Comparison of ENCODE assay signal across 11 cellular contexts in the genomic region with DNA sequence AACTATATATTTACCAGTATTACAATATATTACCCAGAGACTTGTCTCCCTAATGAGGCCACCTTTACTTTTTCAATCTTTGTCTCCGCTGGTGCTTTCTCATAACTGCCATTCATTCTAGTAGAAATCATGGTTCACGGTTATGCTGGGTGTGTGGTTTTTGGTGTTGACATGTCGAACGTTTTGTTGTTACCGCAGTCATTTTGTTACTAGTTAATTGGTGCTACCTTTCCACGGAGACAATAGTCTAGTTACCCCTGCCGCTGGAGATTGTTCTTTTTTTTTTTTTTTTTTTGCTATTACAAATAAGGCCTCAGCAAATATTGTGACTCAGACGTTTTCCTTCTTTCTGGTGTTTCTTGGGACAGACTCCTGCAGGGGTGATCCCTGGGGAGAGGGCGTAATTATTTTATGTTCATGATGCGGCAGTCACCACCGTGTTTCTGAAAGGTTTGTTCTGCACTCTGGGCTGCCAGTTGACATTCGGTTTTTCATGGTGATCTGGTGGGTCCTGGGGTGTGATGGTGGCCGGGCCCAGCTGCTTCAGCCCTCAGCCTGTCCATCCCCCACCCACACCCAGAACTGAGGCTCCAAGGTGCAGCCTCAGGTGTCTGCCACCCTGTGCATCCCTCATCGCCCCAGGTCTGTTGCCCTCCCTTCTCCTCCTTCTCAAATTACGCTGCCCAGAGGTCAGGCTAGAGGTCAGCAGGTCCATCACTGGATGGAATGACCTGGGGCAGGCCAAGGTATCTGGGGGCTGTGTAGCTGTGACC. TPM values are rescaled to one million over a fixed set of nuclear protein-coding genes. Genes with fewer than 3 reads are reported as not detected.
DNase-seq lines count a peak whose midpoint lies in the region; TF ChIP-seq lines count a peak whose summit lies in the region.
"Had no signal": no experiment of that assay in that cellular context is flagged by ENCODE, and none has a peak within 500 bp of the region (broad histone marks: within the 10 kb centered on the region; RNA-seq: fewer than 3 reads in every experiment).

No MANE protein-coding gene starts in this region.

- H3K27ac ChIP-seq in esophagus muscularis mucosa (replicated peaks in 1 of 4): peak overlapping the region; percentile 81 to 86 (median 82)
- peak overlapping the region; percentile 87 for H3K27ac ChIP-seq in suprapubic skin

- intact Hi-C loops in esophagus muscularis mucosa (cut with DNase I): no loop called here

- H3K4me3 ChIP-seq in esophagus muscularis mucosa: no peak overlapping the region
- H3K4me3 ChIP-seq in suprapubic skin: no peak overlapping the region

- H3K36me3 ChIP-seq in esophagus muscularis mucosa (no peaks in the 10 kb centered on the region), suprapubic skin (no peaks in the 10 kb centered on the region)

- TF ChIP-seq EP300 in esophagus muscularis mucosa (IDR thresholded peaks at IDR 0.05): no peak
- no peak for TF ChIP-seq EP300 in suprapubic skin (IDR thresholded peaks at IDR 0.05)

- DNase-seq in activated gamma-delta T cell treated with Interleukin-2 at 50 U/mL for 16 hours (peak; percentile 13), activated gamma-delta T cell (lab: John Stamatoyannopoulos, UW) (no peak), SK-N-DZ (ENCODE audit: low spot score) (peak; percentile 26), esophagus muscularis mucosa (ENCODE audit: extremely low spot score) (no peak), suprapubic skin (ENCODE audit: low spot score in 2 of 2) (no peak), NCI-H345 treated with DMSO at 0.1 percent for 48 hours (lab: John Stamatoyannopoulos, UW; ENCODE audit: unreplicated experiment) (no peak), hippocampal formation (lab: John Stamatoyannopoulos, UW) (no peak)
- DNase-seq in stimulated activated CD4-positive, alpha-beta T cell treated with anti-CD3 and anti-CD28 coated beads, Interleukin-4, amount 100 ng/mL, for 4 hours: no peak
- DNase-seq: activated CD8-positive, alpha-beta memory T cell treated with anti-CD3 and anti-CD28 coated beads for 24 hours; cerebellar nuclear complex; NCI-H345 had no signal

- H3K9me3 ChIP-seq in esophagus muscularis mucosa (peaks cover 0 to 3% (median 0%) of the 10 kb centered on the region in 4 donors), suprapubic skin (no peaks in the 10 kb centered on the region)

- no peak for TF ChIP-seq POLR2A in esophagus muscularis mucosa (IDR thresholded peaks at IDR 0.05; ENCODE audit: low read depth)
- no peak for TF ChIP-seq POLR2A in suprapubic skin (IDR thresholded peaks at IDR 0.05)

- H3K4me1 ChIP-seq in esophagus muscularis mucosa: peaks cover 75 to 97% (median 92%) of the 10 kb centered on the region in 4 donors
- H3K4me1 ChIP-seq in suprapubic skin: peaks cover 81% of the 10 kb centered on the region

- WGBS in esophagus muscularis mucosa: 77% methylated on average over 15 of the region's 15 CpGs
- WGBS in suprapubic skin: 66% methylated on average over 14 of the region's 15 CpGs

- no peak for TF ChIP-seq CTCF in esophagus muscularis mucosa (IDR thresholded peaks at IDR 0.05)
- TF ChIP-seq CTCF in suprapubic skin (IDR thresholded peaks at IDR 0.05): no peak

- no peaks in the 10 kb centered on the region for H3K27me3 ChIP-seq in esophagus muscularis mucosa
- H3K27me3 ChIP-seq in suprapubic skin: no peaks in the 10 kb centered on the region

RNA-seq across cellular contexts. Expression of a gene that starts 28.6 kb away (rescaled TPM):
- polyA plus RNA-seq in SK-N-DZ (2014; cell fraction: cytosol; rRNA removed): 19.9 and 24.3 TPM in 2 replicates
- polyA plus RNA-seq in SK-N-DZ (2014; cell fraction: nucleus; rRNA removed): 16.7 and 27.5 TPM in 2 replicates
- 10 to 100 TPM; 34.0 to 78.4 (median 56.2) TPM for total RNA-seq in esophagus muscularis mucosa
- 10 to 100 TPM; 27.3 to 60.1 (median 35.0) TPM for total RNA-seq in suprapubic skin

Comparison
In these comparisons a context has a peak if more than half of its experiments do, and no peak if none do; other contexts are left out.
1. DNase-seq: peak in activated gamma-delta T cell treated with Interleukin-2 at 50 U/mL for 16 hours (single experiment) and SK-N-DZ (single experiment); none in activated gamma-delta T cell (single experiment), esophagus muscularis mucosa (single experiment), suprapubic skin (0 of 2), NCI-H345 treated with DMSO at 0.1 percent for 48 hours (single experiment), stimulated activated CD4-positive, alpha-beta T cell treated with anti-CD3 and anti-CD28 coated beads, Interleukin-4, amount 100 ng/mL, for 4 hours (0 of 2) and hippocampal formation (0 of 2).